In genomic region chr2:68805025-68805424, GRCh38 we compare ENCODE assay signal across 29 cellular contexts.
A peak's percentile ranks its signal among the peaks of the same experiment; 100 is the strongest.
DNase-seq lines count a peak whose midpoint lies in the region; ATAC-seq and TF ChIP-seq lines count a peak whose summit lies in the region.
"Had no signal": no experiment of that assay in that cellular context is flagged by ENCODE, and none has a peak within 500 bp of the region (broad histone marks: within the 10 kb centered on the region; RNA-seq: fewer than 3 reads in every experiment).

No MANE protein-coding gene starts in this region.

- H3K4me1 Mint-ChIP-seq in MCF 10A (ENCODE audit: insufficient read depth, unreplicated experiment), result peaks cover 50% of the 10 kb centered on the region
- H3K4me1 Mint-ChIP-seq in central memory CD8-positive, alpha-beta T cell, result peaks cover 49% of the 10 kb centered on the region

- TF ChIP-seq CTCF in breast epithelium (IDR thresholded peaks at IDR 0.05) (no peak), MCF 10A (IDR thresholded peaks at IDR 0.05; ENCODE audit: unreplicated experiment) (no peak)

- H3K4me1 ChIP-seq in breast epithelium, result no peaks in the 10 kb centered on the region
- peaks cover 98% of the 10 kb centered on the region for H3K4me1 ChIP-seq in Karpas-422 (ENCODE audit: low read length)

- CTCF ChIA-PET in MCF 10A (lab: Yijun Ruan, JAX), result interaction anchor here (0.9 to 1.5 kb wide), 3 partner anchors 54 to 123 kb away, joined by 3 read pairs; no protein-coding TSS in a partner anchor

- H3K9me2 ChIP-seq in Karpas-422 (replicated peaks; ENCODE audit: insufficient read depth, low read length), result no peaks in the 10 kb centered on the region

- no peak overlapping the region for H3K9ac ChIP-seq in Karpas-422 (ENCODE audit: low read length)

- H3K36me3 ChIP-seq in breast epithelium, result no peaks in the 10 kb centered on the region
- H3K36me3 ChIP-seq in Karpas-422 (ENCODE audit: insufficient read depth, low read length), result peaks cover 72% of the 10 kb centered on the region

- no peak overlapping the region for H3K27ac Mint-ChIP-seq in MCF 10A (ENCODE audit: low read depth, unreplicated experiment)
- H3K27ac Mint-ChIP-seq in central memory CD8-positive, alpha-beta T cell (ENCODE audit: low read depth), result peak overlapping the region; percentile 45
- H3K27ac Mint-ChIP-seq: activated CD4-positive, alpha-beta T cell treated with anti-CD3 and anti-CD28 coated beads, Interleukin-2, amount 10 ng/mL, durations not matched to agents 24 days and 14 days; progenitor cell of endocrine pancreas had no signal

- no peak for ATAC-seq in central memory CD8-positive, alpha-beta T cell (replicated peaks; ENCODE audit: extremely low read depth, poor library complexity, severe bottlenecking)
- ATAC-seq in HG02973 (IDR thresholded peaks at IDR 0.05; ENCODE audit: unreplicated experiment) (no peak), GM21737 (IDR thresholded peaks at IDR 0.05; ENCODE audit: unreplicated experiment) (no peak), HG02970 (IDR thresholded peaks at IDR 0.05; ENCODE audit: low FRiP score, unreplicated experiment) (no peak)
- ATAC-seq: body of pancreas, heart right ventricle, sciatic nerve had no signal

- H3K9me3 Mint-ChIP-seq in MCF 10A (ENCODE audit: unreplicated experiment), result no peaks in the 10 kb centered on the region
- H3K9me3 Mint-ChIP-seq in central memory CD8-positive, alpha-beta T cell, result no peaks in the 10 kb centered on the region
- H3K9me3 Mint-ChIP-seq: activated CD4-positive, alpha-beta T cell treated with anti-CD3 and anti-CD28 coated beads, Interleukin-2, amount 10 ng/mL, durations not matched to agents 24 days and 14 days; naive B cell had no signal

- intact Hi-C loops in breast epithelium (cut with DNase I; ENCODE audit: low total_unique reads), result no loop called here
- intact Hi-C loops in MCF 10A (cut with micrococcal nuclease), result no loop called here

- H3K27me3 ChIP-seq in breast epithelium, result no peaks in the 10 kb centered on the region
- H3K27me3 ChIP-seq in Karpas-422 (ENCODE audit: low read length), result no peaks in the 10 kb centered on the region
- H3K27me3 ChIP-seq: body of pancreas, heart right ventricle had no signal

- H3K79me2 ChIP-seq in Karpas-422 (ENCODE audit: low read length), result peaks cover 38% of the 10 kb centered on the region

- no peak overlapping the region for H2AFZ ChIP-seq in Karpas-422 (ENCODE audit: low read length)

- no peak overlapping the region for H3K4me2 ChIP-seq in Karpas-422 (ENCODE audit: low read depth, low read length, poor library complexity, severe bottlenecking)

- H3K27ac ChIP-seq in breast epithelium (peak overlapping the region; percentile 52 to 61), Karpas-422 (ENCODE audit: low read length) (peak overlapping the region; percentile 74)
- H3K27ac ChIP-seq: body of pancreas, C4-2B, dorsolateral prefrontal cortex, heart right ventricle, VCaP had no signal

- H3K36me3 Mint-ChIP-seq in MCF 10A (ENCODE audit: insufficient read depth, unreplicated experiment), result no peaks in the 10 kb centered on the region
- peaks cover 54% of the 10 kb centered on the region for H3K36me3 Mint-ChIP-seq in central memory CD8-positive, alpha-beta T cell (ENCODE audit: insufficient read depth)

- DNase-seq in breast epithelium (ENCODE audit: low spot score in 2 of 2), result no peak
- DNase-seq in MCF 10A (ENCODE audit: unreplicated experiment), result no peak
- DNase-seq in Karpas-422, result no peak
- no peak for DNase-seq in central memory CD8-positive, alpha-beta T cell (ENCODE audit: low spot score in 2 of 2)
- DNase-seq: activated CD4-positive, alpha-beta T cell treated with anti-CD3 and anti-CD28 coated beads, Interleukin-2, amount 10 ng/mL, durations not matched to agents 24 days and 14 days; activated effector memory CD4-positive, alpha-beta T cell treated with anti-CD3 and anti-CD28 coated beads, Interleukin-2, amount 50 U/mL, for 16 hours; body of pancreas; Calu3; DMS79; dorsolateral prefrontal cortex; heart right ventricle; midbrain; naive B cell; NCI-H1048; NCI-H446 treated with DMSO at 0.1 percent for 48 hours; NCI-H82; nucleus accumbens; SIG-M5; stimulated activated CD4-positive, alpha-beta T cell treated with anti-CD3 and anti-CD28 coated beads, Interleukin-12 subunit alpha, Interleukin-12 subunit beta, amount 100 ng/mL, for 4 hours; stimulated activated CD4-positive, alpha-beta T cell treated with anti-CD3 and anti-CD28 coated beads, Interleukin-2, amount 100 ng/mL, for 48 hours; T-helper 9 cell; trophoblast cell had no signal

- H3K9me3 ChIP-seq in breast epithelium (no peaks in the 10 kb centered on the region), Karpas-422 (ENCODE audit: low read length) (no peaks in the 10 kb centered on the region)
- H3K9me3 ChIP-seq: body of pancreas, heart right ventricle had no signal

- H3K27me3 Mint-ChIP-seq in MCF 10A (ENCODE audit: insufficient read depth, unreplicated experiment), result no peaks in the 10 kb centered on the region
- H3K27me3 Mint-ChIP-seq in central memory CD8-positive, alpha-beta T cell, result no peaks in the 10 kb centered on the region
- H3K27me3 Mint-ChIP-seq: activated CD4-positive, alpha-beta T cell treated with anti-CD3 and anti-CD28 coated beads, Interleukin-2, amount 10 ng/mL, durations not matched to agents 24 days and 14 days; naive B cell had no signal

- BruUV-seq in MCF 10A (replicated peaks; lab: Mats Ljungman, UMichigan), result no TSS peak

- POLR2A ChIA-PET in MCF 10A (lab: Yijun Ruan, JAX), result no interaction called here

- no peak overlapping the region for H3K4me3 Mint-ChIP-seq in MCF 10A (ENCODE audit: unreplicated experiment)
- H3K4me3 Mint-ChIP-seq in central memory CD8-positive, alpha-beta T cell, result no peak overlapping the region
- H3K4me3 Mint-ChIP-seq: activated CD4-positive, alpha-beta T cell treated with anti-CD3 and anti-CD28 coated beads, Interleukin-2, amount 10 ng/mL, durations not matched to agents 24 days and 14 days had no signal

- no peak overlapping the region for H3K4me3 ChIP-seq in breast epithelium
- no peak overlapping the region for H3K4me3 ChIP-seq in Karpas-422 (ENCODE audit: low read length)
- H3K4me3 ChIP-seq: body of pancreas, dorsolateral prefrontal cortex, heart right ventricle had no signal

- H4K20me1 ChIP-seq in Karpas-422 (ENCODE audit: insufficient read depth, low read depth, low read length), result no peaks in the 10 kb centered on the region

- no peak for TF ChIP-seq POLR2A in breast epithelium (IDR thresholded peaks at IDR 0.05)
